ENCODE assay signal across 1 cellular context in the genomic region with DNA sequence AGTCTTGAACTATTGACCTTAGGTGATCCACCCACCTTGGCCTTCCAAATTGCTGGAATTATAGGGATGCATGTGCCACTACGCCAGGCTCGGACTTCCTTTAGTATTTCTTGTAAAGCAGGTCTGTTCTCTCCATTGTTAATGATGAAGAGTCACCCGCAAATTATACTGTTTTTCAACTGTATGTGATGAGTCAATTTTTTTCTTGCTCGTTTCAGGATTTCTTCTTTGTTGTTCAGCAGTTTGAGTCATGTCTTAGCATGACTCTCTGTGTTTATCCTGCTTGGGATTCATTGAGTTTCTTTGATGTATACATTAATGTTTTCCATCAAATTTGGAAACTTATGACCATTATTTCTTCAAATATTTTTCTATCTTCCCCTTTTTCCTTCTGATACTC.
TF ChIP-seq lines count a peak whose summit lies in the region.

No MANE protein-coding gene starts in this region.

TF ChIP-seq in HCT116, 20 proteins besides CTCF, POLR2A, EP300 and RAD21 (continued from another document):
- TF ChIP-seq REST (IDR thresholded peaks at IDR 0.05; ENCODE audit: low read depth), result no peak
- TF ChIP-seq ZNF274 (IDR thresholded peaks at IDR 0.05; ENCODE audit: low read depth, low read length), result no peak
- no peak for TF ChIP-seq ELF1 (IDR thresholded peaks at IDR 0.05; ENCODE audit: borderline replicate concordance, low read depth)
